ENCODE assay signal across 27 cellular contexts in genomic region chr4:140332734-140333133, GRCh38.
"Had no signal": no experiment of that assay in that cellular context is flagged by ENCODE, and none has a peak within 500 bp of the region (broad histone marks: within the 10 kb centered on the region; RNA-seq: fewer than 3 reads in every experiment).

No MANE protein-coding gene starts in this region.

- H3K4me1 Mint-ChIP-seq: immature natural killer cell, nephron, neural progenitor cell had no signal

- DNase-seq: hypothalamus; immature natural killer cell; left ventricle myocardium inferior; naive thymus-derived CD8-positive, alpha-beta T cell; occipital lobe; stimulated activated CD4-positive, alpha-beta T cell treated with anti-CD3 and anti-CD28 coated beads, Interleukin-12 subunit alpha, Interleukin-12 subunit beta, amount 100 ng/mL, for 4 hours; stimulated activated CD4-positive, alpha-beta T cell treated with anti-CD3 and anti-CD28 coated beads, Interleukin-15, amount 100 ng/mL, for 24 hours; stimulated activated CD4-positive, alpha-beta T cell treated with anti-CD3 and anti-CD28 coated beads, Interleukin-2, amount 100 ng/mL, for 24 hours; stimulated activated CD4-positive, alpha-beta T cell treated with anti-CD3 and anti-CD28 coated beads, Interleukin-4, amount 100 ng/mL, for 1 hour; stimulated activated naive B cell treated with anti-CD40 and anti-IgM and Interleukin-4, amounts not matched to agents 10 μg/mL and 1 μg/mL and 100 μg/mL, for 72 hours; stimulated activated naive CD8-positive, alpha-beta T cell treated with anti-CD3 and anti-CD28 coated beads, Interleukin-15, Interleukin-2, amounts not matched to agents 100 U/mL and 50 U/mL, for 24 hours; stomach; testis; thyroid gland; transverse colon; upper lobe of left lung had no signal

- H3K4me2 ChIP-seq: neural progenitor cell had no signal

- H3K4me1 ChIP-seq: left ventricle myocardium inferior, neural progenitor cell, right atrium auricular region, testis, thyroid gland, transverse colon, upper lobe of left lung, vagina had no signal

- H3K4me3 Mint-ChIP-seq: immature natural killer cell; memory B cell; naive thymus-derived CD8-positive, alpha-beta T cell; nephron; neural progenitor cell; stimulated activated naive B cell treated with anti-CD40 and anti-IgM and Interleukin-4, amounts not matched to agents 10 μg/mL and 1 μg/mL and 100 μg/mL, for 72 hours had no signal

- H3K4me3 ChIP-seq: left ventricle myocardium inferior, lung, neural progenitor cell, right atrium auricular region, skin epidermis, stomach, testis, thyroid gland, transverse colon, upper lobe of left lung, vagina had no signal

- H3K36me3 ChIP-seq: left ventricle myocardium inferior, neural progenitor cell, neutrophil, right atrium auricular region, stomach, thyroid gland, transverse colon, upper lobe of left lung, vagina had no signal

- H3K27me3 Mint-ChIP-seq: progenitor cell of endocrine pancreas had no signal

- ATAC-seq: naive thymus-derived CD8-positive, alpha-beta T cell; sciatic nerve; stimulated activated naive B cell treated with anti-CD40 and anti-IgM and Interleukin-4, amounts not matched to agents 10 μg/mL and 1 μg/mL and 100 μg/mL, for 72 hours; stimulated activated naive CD8-positive, alpha-beta T cell treated with anti-CD3 and anti-CD28 coated beads, Interleukin-15, Interleukin-2, amounts not matched to agents 100 U/mL and 50 U/mL, for 24 hours had no signal

- H3K9me3 ChIP-seq: left ventricle myocardium inferior, neutrophil, right atrium auricular region, stomach, testis, thyroid gland, transverse colon, upper lobe of left lung, vagina had no signal

- H3K36me3 Mint-ChIP-seq: immature natural killer cell; memory B cell; neural progenitor cell; stimulated activated naive B cell treated with anti-CD40 and anti-IgM and Interleukin-4, amounts not matched to agents 10 μg/mL and 1 μg/mL and 100 μg/mL, for 72 hours had no signal

- H3K27me3 ChIP-seq: neural progenitor cell, neutrophil, right atrium auricular region, stomach, testis, thyroid gland, transverse colon, upper lobe of left lung, vagina had no signal

- H3K9ac ChIP-seq: neural progenitor cell had no signal

- H2AFZ ChIP-seq: neural progenitor cell had no signal

- H3K9me3 Mint-ChIP-seq: memory B cell; stimulated activated naive B cell treated with anti-CD40 and anti-IgM and Interleukin-4, amounts not matched to agents 10 μg/mL and 1 μg/mL and 100 μg/mL, for 72 hours had no signal

- H3K27ac Mint-ChIP-seq: immature natural killer cell; memory B cell; naive thymus-derived CD8-positive, alpha-beta T cell; nephron; neural progenitor cell; progenitor cell of endocrine pancreas; stimulated activated naive B cell treated with anti-CD40 and anti-IgM and Interleukin-4, amounts not matched to agents 10 μg/mL and 1 μg/mL and 100 μg/mL, for 72 hours had no signal

- FAIRE-seq: islet of Langerhans had no signal

- H3K27ac ChIP-seq: left ventricle myocardium inferior, neural progenitor cell, neutrophil, right atrium auricular region, skin epidermis, stomach, testis, thyroid gland, transverse colon, upper lobe of left lung, vagina had no signal
